ENCODE assay signal across 21 cellular contexts in the genomic region with DNA sequence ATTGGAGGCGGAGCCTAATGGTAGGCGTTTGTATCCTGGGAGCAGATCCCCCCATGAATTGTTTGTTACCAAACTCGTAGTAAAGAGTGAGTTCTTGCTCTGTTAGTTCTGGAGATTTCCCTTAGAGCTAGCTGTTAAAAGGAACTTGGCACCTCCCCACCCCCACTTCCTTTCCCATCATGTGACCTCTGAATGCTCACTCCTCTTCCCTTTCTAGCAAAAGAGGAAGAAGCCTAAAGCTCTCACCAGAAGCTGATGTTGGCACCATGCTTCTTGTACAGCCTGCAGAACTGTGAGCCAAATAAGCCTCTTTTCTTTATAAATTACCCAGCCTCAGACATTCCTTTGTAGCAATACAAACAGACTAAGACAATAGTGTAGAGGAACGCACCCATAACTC. TPM values are rescaled to one million over a fixed set of nuclear protein-coding genes. Genes with fewer than 3 reads are reported as not detected.
DNase-seq lines count a peak whose midpoint lies in the region; ATAC-seq and TF ChIP-seq lines count a peak whose summit lies in the region.
"Had no signal": no experiment of that assay in that cellular context is flagged by ENCODE, and none has a peak within 500 bp of the region (broad histone marks: within the 10 kb centered on the region; RNA-seq: fewer than 3 reads in every experiment).

No MANE protein-coding gene starts in this region.

- H3K27ac Mint-ChIP-seq in H9, result no peak overlapping the region; a peak in 1 of 7 replicates
- H3K27ac Mint-ChIP-seq in activated T-helper 17 cell treated with anti-CD3 and anti-CD28 coated beads, Interleukin-2, amount 50 U/mL, for 72 hours, result no peak overlapping the region
- H3K27ac Mint-ChIP-seq: activated T-helper 2 cell treated with anti-CD3 and anti-CD28 coated beads, Interferon-gamma antibody, Interleukin-2, Interleukin-4, amounts not matched to agents 10 μg/mL and 5 μg/mL and 100 μg/mL, durations not matched to agents 14 hours and 24 hours and 36 hours; stimulated activated naive CD8-positive, alpha-beta T cell treated with anti-CD3 and anti-CD28 coated beads, Interleukin-15, Interleukin-2, amounts not matched to agents 100 ng/mL and 50 ng/mL, for 24 hours had no signal

- no peak overlapping the region for H3T11ph ChIP-seq in H9 (ENCODE audit: low read length)

- no peak overlapping the region for H2AK5ac ChIP-seq in H9 (ENCODE audit: insufficient read length, low read length)

- DNase-seq in globus pallidus (ENCODE audit: low spot score) (peak; percentile 56), posterior vena cava (ENCODE audit: low spot score) (no peak), H9 (no peak)
- DNase-seq: ACHN; activated CD4-positive, alpha-beta T cell treated with anti-CD3 and anti-CD28 coated beads, Interleukin-2, amount 50 U/mL, for 4 hours; amniotic stem cell; DMS 273 treated with DMSO at 0.1 percent for 48 hours; foreskin melanocyte; NCI-H1436 treated with DMSO at 0.1 percent for 48 hours; T-helper 9 cell had no signal

- no peak overlapping the region for H4K5ac ChIP-seq in H9 (ENCODE audit: insufficient read length, low read depth, low read length)

- peaks cover 29% of the 10 kb centered on the region for H3K27me3 Mint-ChIP-seq in H9 (ENCODE audit: low read depth)
- peaks cover 8% of the 10 kb centered on the region for H3K27me3 Mint-ChIP-seq in activated T-helper 17 cell treated with anti-CD3 and anti-CD28 coated beads, Interleukin-2, amount 50 U/mL, for 72 hours
- H3K27me3 Mint-ChIP-seq: stimulated activated naive CD8-positive, alpha-beta T cell treated with anti-CD3 and anti-CD28 coated beads, Interleukin-15, Interleukin-2, amounts not matched to agents 100 ng/mL and 50 ng/mL, for 24 hours had no signal

- no peaks in the 10 kb centered on the region for H3K9me3 Mint-ChIP-seq in H9
- H3K9me3 Mint-ChIP-seq in activated T-helper 17 cell treated with anti-CD3 and anti-CD28 coated beads, Interleukin-2, amount 50 U/mL, for 72 hours, result peaks cover 11% of the 10 kb centered on the region
- H3K9me3 Mint-ChIP-seq: activated T-helper 2 cell treated with anti-CD3 and anti-CD28 coated beads, Interferon-gamma antibody, Interleukin-2, Interleukin-4, amounts not matched to agents 10 μg/mL and 5 μg/mL and 100 μg/mL, durations not matched to agents 14 hours and 24 hours and 36 hours had no signal

- H3K36me3 Mint-ChIP-seq in H9 (ENCODE audit: insufficient read depth in 1 of 3, low read depth in 3 of 3), result no peaks in the 10 kb centered on the region
- H3K36me3 Mint-ChIP-seq in activated T-helper 17 cell treated with anti-CD3 and anti-CD28 coated beads, Interleukin-2, amount 50 U/mL, for 72 hours (ENCODE audit: low read depth), result no peaks in the 10 kb centered on the region

- H3K27me3 ChIP-seq in BLaER1 (no peaks in the 10 kb centered on the region), OCI-LY3 (ENCODE audit: low read depth, low read length) (no peaks in the 10 kb centered on the region), H9 (ENCODE audit: insufficient read depth, low read length) (no peaks in the 10 kb centered on the region)

- TF ChIP-seq CTCF in OCI-LY3 (IDR thresholded peaks at IDR 0.05; ENCODE audit: low read depth, low read length) (no peak), H9 (conservative IDR thresholded peaks at IDR 0.05) (no peak)

- no peak overlapping the region for H4K91ac ChIP-seq in H9 (ENCODE audit: insufficient read length, low read depth, low read length)

- no peak overlapping the region for H2BK120ac ChIP-seq in H9 (ENCODE audit: low read depth, low read length, poor library complexity, severe bottlenecking)

- H3K4me1 Mint-ChIP-seq in H9, result peaks cover 8 to 13% of the 10 kb centered on the region in 2 experiments
- no peaks in the 10 kb centered on the region for H3K4me1 Mint-ChIP-seq in activated T-helper 17 cell treated with anti-CD3 and anti-CD28 coated beads, Interleukin-2, amount 50 U/mL, for 72 hours

- H2BK12ac ChIP-seq in H9 (ENCODE audit: insufficient read length, low read depth, low read length), result no peak overlapping the region

- no peak overlapping the region for H3K18ac ChIP-seq in H9 (ENCODE audit: insufficient read length, low read depth, low read length)

- no peaks in the 10 kb centered on the region for H3K23me2 ChIP-seq in H9 (ENCODE audit: insufficient read length, low read depth, low read length, poor library complexity, severe bottlenecking)

- H3K27ac ChIP-seq in BLaER1 (no peak overlapping the region), OCI-LY3 (ENCODE audit: low read length) (no peak overlapping the region), H9 (ENCODE audit: insufficient read length, low read depth, low read length) (no peak overlapping the region)

- H3K4ac ChIP-seq in H9 (ENCODE audit: low read depth, low read length), result no peak overlapping the region

- no CpG with 5 or more reads among the region's 4 CpGs for WGBS in H9 (ENCODE audit: extremely low coverage, insufficient read length, low lambda C conversion rate)

- peak overlapping the region; percentile 57; the same call in 1 of the 2 replicates for H2AFZ ChIP-seq in OCI-LY3 (ENCODE audit: low read depth, low read length)
- no peak overlapping the region for H2AFZ ChIP-seq in H9 (ENCODE audit: low read length)

- ATAC-seq in GM19467 (IDR thresholded peaks at IDR 0.05; ENCODE audit: unreplicated experiment) (peak; percentile 51), HG03469 (IDR thresholded peaks at IDR 0.05; ENCODE audit: unreplicated experiment) (no peak)
- ATAC-seq in activated T-helper 17 cell treated with anti-CD3 and anti-CD28 coated beads, Interleukin-2, amount 50 U/mL, for 72 hours (replicated peaks), result no peak

- no peak overlapping the region for H4K8ac ChIP-seq in H9 (replicated peaks; ENCODE audit: insufficient read length, low read depth, low read length)

- peaks cover 8% of the 10 kb centered on the region for H3K4me1 ChIP-seq in BLaER1
- H3K4me1 ChIP-seq in OCI-LY3 (ENCODE audit: low read length), result peaks cover 8% of the 10 kb centered on the region; the same call in 1 of the 2 replicates
- peaks cover 7% of the 10 kb centered on the region; the same call in 1 of the 2 replicates for H3K4me1 ChIP-seq in H9 (ENCODE audit: insufficient read depth, low read length)

- H3K9me3 ChIP-seq in BLaER1 (no peaks in the 10 kb centered on the region), OCI-LY3 (ENCODE audit: insufficient read depth, low read length) (no peaks in the 10 kb centered on the region), H9 (ENCODE audit: control insufficient read depth, low read depth, low read length) (no peaks in the 10 kb centered on the region)

- H2BK20ac ChIP-seq in H9 (ENCODE audit: low read depth, low read length, poor library complexity, severe bottlenecking), result no peak overlapping the region

- H3K4me3 ChIP-seq in BLaER1 (0 out of 2 replicates have a peak overlapping the region, but pooled peaks have one; percentile 22), OCI-LY3 (ENCODE audit: low read length) (no peak overlapping the region)
- H3K4me3 ChIP-seq: smooth muscle cell had no signal

- no peaks in the 10 kb centered on the region for H4K20me1 ChIP-seq in BLaER1
- H4K20me1 ChIP-seq in OCI-LY3 (ENCODE audit: insufficient read depth, low read length), result no peaks in the 10 kb centered on the region
- no peaks in the 10 kb centered on the region for H4K20me1 ChIP-seq in H9 (ENCODE audit: control insufficient read depth, insufficient read depth, insufficient read length)

- H3K36me3 ChIP-seq in BLaER1 (no peaks in the 10 kb centered on the region), OCI-LY3 (replicated peaks; ENCODE audit: low read depth, low read length) (no peaks in the 10 kb centered on the region)

- no peak overlapping the region for H3K14ac ChIP-seq in H9 (ENCODE audit: insufficient read depth, low read length)

- no peak overlapping the region for H3K9ac ChIP-seq in BLaER1
- no peak overlapping the region for H3K9ac ChIP-seq in OCI-LY3 (ENCODE audit: low read length)
- no peak overlapping the region for H3K9ac ChIP-seq in H9 (ENCODE audit: extremely low read depth, insufficient read length, low read length)

- no peak overlapping the region for H3K56ac ChIP-seq in H9 (ENCODE audit: insufficient read length, low read depth, low read length)

- H2BK5ac ChIP-seq in H9 (ENCODE audit: insufficient read length, low read length), result no peak overlapping the region

- no peaks in the 10 kb centered on the region for H3K79me1 ChIP-seq in H9 (ENCODE audit: insufficient read depth, low read depth, low read length, poor library complexity, severe bottlenecking)

- intact Hi-C loops in posterior vena cava (cut with DNase I), result no loop called here

- H3K23ac ChIP-seq in H9 (ENCODE audit: insufficient read length, low read depth, low read length), result no peak overlapping the region

- H2BK15ac ChIP-seq in H9 (ENCODE audit: low read depth, low read length), result no peak overlapping the region

- H3K4me2 ChIP-seq in BLaER1 (peak overlapping the region; percentile 33), OCI-LY3 (ENCODE audit: low read length) (no peak overlapping the region), H9 (ENCODE audit: insufficient read depth, insufficient read length, low read length) (no peak overlapping the region)
- H3K4me2 ChIP-seq: smooth muscle cell had no signal

- no peaks in the 10 kb centered on the region for H3K79me2 ChIP-seq in OCI-LY3 (ENCODE audit: low read length)
- H3K79me2 ChIP-seq in H9 (ENCODE audit: insufficient read depth, low read length), result no peaks in the 10 kb centered on the region

- H3K4me3 Mint-ChIP-seq in H9, result no peak overlapping the region
- H3K4me3 Mint-ChIP-seq in activated T-helper 17 cell treated with anti-CD3 and anti-CD28 coated beads, Interleukin-2, amount 50 U/mL, for 72 hours, result no peak overlapping the region
- H3K4me3 Mint-ChIP-seq: stimulated activated naive CD8-positive, alpha-beta T cell treated with anti-CD3 and anti-CD28 coated beads, Interleukin-15, Interleukin-2, amounts not matched to agents 100 ng/mL and 50 ng/mL, for 24 hours had no signal

RNA-seq across cellular contexts. Expression of gene ATOH1, which starts 13.8 kb away (rescaled TPM):
- not detected for total RNA-seq in posterior vena cava
- not detected in 2 replicates for total RNA-seq in H9 (2021)
- not detected for total RNA-seq in activated T-helper 17 cell treated with anti-CD3 and anti-CD28 coated beads, Interleukin-2, amount 50 U/mL, for 72 hours
- total RNA-seq: activated T-helper 2 cell treated with anti-CD3 and anti-CD28 coated beads, Interferon-gamma antibody, Interleukin-2, Interleukin-4, amounts not matched to agents 10 μg/mL and 5 μg/mL and 100 μg/mL, durations not matched to agents 14 hours and 24 hours and 36 hours; mononuclear cell; NCI-H460; omental fat pad; smooth muscle cell had no signal
